ENCODE assay signal across 11 cellular contexts in the genomic region with DNA sequence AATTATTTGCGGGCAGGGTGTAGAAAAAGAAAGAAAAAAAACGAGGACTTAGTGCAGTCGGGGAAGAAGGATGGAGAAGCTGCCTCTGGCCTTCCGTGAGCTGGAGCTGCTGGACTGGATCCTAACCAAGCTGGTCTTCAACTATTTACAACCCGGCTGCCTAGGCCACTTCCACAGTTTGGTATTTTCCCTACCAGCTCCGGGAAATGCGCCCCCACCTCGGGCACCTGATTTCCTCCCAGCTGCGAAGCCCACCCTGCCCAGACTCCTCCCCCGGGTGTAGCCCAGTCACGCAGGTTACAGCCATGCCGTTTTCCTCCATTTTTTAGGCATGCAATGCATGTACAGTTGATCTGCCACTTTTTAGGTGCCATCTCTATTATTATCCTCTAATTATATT. TPM values are rescaled to one million over a fixed set of nuclear protein-coding genes. Genes with fewer than 3 reads are reported as not detected.
DNase-seq lines count a peak whose midpoint lies in the region; ATAC-seq and TF ChIP-seq lines count a peak whose summit lies in the region.
"Had no signal": no experiment of that assay in that cellular context is flagged by ENCODE, and none has a peak within 500 bp of the region (broad histone marks: within the 10 kb centered on the region; RNA-seq: fewer than 3 reads in every experiment).

No MANE protein-coding gene starts in this region.

- peaks cover 3% of the 10 kb centered on the region for H3K4me1 Mint-ChIP-seq in osteocyte (ENCODE audit: unreplicated experiment)

- H3K27me3 Mint-ChIP-seq in osteocyte (ENCODE audit: unreplicated experiment), result no peaks in the 10 kb centered on the region

- in situ Hi-C loops in HAP-1 (cut with MboI; ENCODE audit: low sequenced_read_pairs), result no loop called here

- no peaks in the 10 kb centered on the region for H3K36me3 ChIP-seq in HAP-1 (replicated peaks)
- H3K36me3 ChIP-seq: left lung had no signal

- no peaks in the 10 kb centered on the region for H3K9me3 Mint-ChIP-seq in osteocyte (ENCODE audit: unreplicated experiment)

- H3K27me3 ChIP-seq in HAP-1 (ENCODE audit: low read depth), result no peaks in the 10 kb centered on the region
- H3K27me3 ChIP-seq: left lung had no signal

- H3K4me3 Mint-ChIP-seq in osteocyte (ENCODE audit: unreplicated experiment), result peak overlapping the region; percentile 47

- peaks cover 7% of the 10 kb centered on the region for H3K4me1 ChIP-seq in HAP-1
- H3K4me1 ChIP-seq: left lung had no signal

- DNase-seq in ELF-1 (ENCODE audit: low read depth, low spot score) (peak; percentile 72), NCI-H2107 treated with DMSO at 0.1 percent for 48 hours (lab: John Stamatoyannopoulos, UW; ENCODE audit: unreplicated experiment) (peak; percentile 87), cardiac fibroblast (ENCODE audit: low read depth in 2 of 2) (peak; percentile 18 to 21), osteocyte (ENCODE audit: extremely low spot score, unreplicated experiment) (no peak), HAP-1 (ENCODE audit: low spot score in 2 of 2) (no peak), GM20000 (ENCODE audit: low spot score) (no peak), NCI-H345 treated with DMSO at 0.1 percent for 48 hours (lab: John Stamatoyannopoulos, UW; ENCODE audit: unreplicated experiment) (no peak)
- DNase-seq: Karpas-422 had no signal

- no peak for ATAC-seq in GM21825 (IDR thresholded peaks at IDR 0.05; ENCODE audit: unreplicated experiment)
- ATAC-seq: left lung had no signal

- H3K9me3 ChIP-seq in HAP-1, result no peaks in the 10 kb centered on the region
- H3K9me3 ChIP-seq: left lung had no signal

- no peak overlapping the region for H3K27ac Mint-ChIP-seq in osteocyte (ENCODE audit: unreplicated experiment)

- H3K36me3 Mint-ChIP-seq in osteocyte (ENCODE audit: unreplicated experiment), result no peaks in the 10 kb centered on the region

- H3K4me3 ChIP-seq in cardiac fibroblast (replicated peaks in 1 of 2; ENCODE audit: low read depth in 2 of 2, low read length in 2 of 2) (no peak overlapping the region), HAP-1 (no peak overlapping the region)
- H3K4me3 ChIP-seq: GM12878, left lung had no signal

- TF ChIP-seq CTCF in cardiac fibroblast (IDR thresholded peaks at IDR 0.05; ENCODE audit: low read depth, low read length) (no peak), osteocyte (IDR thresholded peaks at IDR 0.05) (no peak), GM20000 (IDR thresholded peaks at IDR 0.05; ENCODE audit: extremely low read depth, missing control alignments) (no peak)

RNA-seq across cellular contexts. Expression of gene THEMIS, which starts 21.2 kb away (rescaled TPM):
- not detected in 2 replicates for total RNA-seq in osteocyte

Comparison
In these comparisons a context has a peak if more than half of its experiments do, and no peak if none do; other contexts are left out.
1. DNase-seq: peak in ELF-1 (single experiment), NCI-H2107 treated with DMSO at 0.1 percent for 48 hours (single experiment) and cardiac fibroblast (2 of 2); none in osteocyte (single experiment), HAP-1 (0 of 2), GM20000 (single experiment) and NCI-H345 treated with DMSO at 0.1 percent for 48 hours (single experiment).